2 cellular contexts compared by ENCODE assay signal in the genomic region with DNA sequence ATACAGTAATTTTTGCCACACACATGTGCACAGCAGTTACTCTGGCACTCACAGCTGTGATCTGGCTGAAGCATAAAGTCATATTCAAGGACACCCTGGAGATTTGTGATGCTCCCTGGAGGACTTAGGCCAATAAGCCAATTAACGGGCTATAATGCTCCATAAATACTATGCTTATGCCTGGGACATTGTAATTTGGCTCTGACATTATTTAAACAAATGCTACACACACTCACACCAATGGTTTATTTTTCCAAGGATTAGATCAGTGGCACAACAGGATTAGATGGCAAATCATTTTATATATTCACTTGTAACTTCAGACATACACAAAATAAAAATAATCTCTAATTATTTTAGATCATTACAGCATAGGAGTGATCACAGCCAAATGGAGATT.
A peak's percentile ranks its signal among the peaks of the same experiment; 100 is the strongest.
TF ChIP-seq lines count a peak whose summit lies in the region.

No MANE protein-coding gene starts in this region.

TF ChIP-seq in SK-N-SH, 30 proteins besides CTCF, POLR2A, EP300 and RAD21 (continued from another document):
- TF ChIP-seq, protein P1, sequence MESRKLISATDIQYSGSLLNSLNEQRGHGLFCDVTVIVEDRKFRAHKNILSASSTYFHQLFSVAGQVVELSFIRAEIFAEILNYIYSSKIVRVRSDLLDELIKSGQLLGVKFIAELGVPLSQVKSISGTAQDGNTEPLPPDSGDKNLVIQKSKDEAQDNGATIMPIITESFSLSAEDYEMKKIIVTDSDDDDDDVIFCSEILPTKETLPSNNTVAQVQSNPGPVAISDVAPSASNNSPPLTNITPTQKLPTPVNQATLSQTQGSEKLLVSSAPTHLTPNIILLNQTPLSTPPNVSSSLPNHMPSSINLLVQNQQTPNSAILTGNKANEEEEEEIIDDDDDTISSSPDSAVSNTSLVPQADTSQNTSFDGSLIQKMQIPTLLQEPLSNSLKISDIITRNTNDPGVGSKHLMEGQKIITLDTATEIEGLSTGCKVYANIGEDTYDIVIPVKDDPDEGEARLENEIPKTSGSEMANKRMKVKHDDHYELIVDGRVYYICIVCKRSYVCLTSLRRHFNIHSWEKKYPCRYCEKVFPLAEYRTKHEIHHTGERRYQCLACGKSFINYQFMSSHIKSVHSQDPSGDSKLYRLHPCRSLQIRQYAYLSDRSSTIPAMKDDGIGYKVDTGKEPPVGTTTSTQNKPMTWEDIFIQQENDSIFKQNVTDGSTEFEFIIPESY (IDR thresholded peaks at IDR 0.05; ENCODE audit: borderline replicate concordance, low read depth), result no peak
- TF ChIP-seq GATA2 (CRISPR knock-in tag; IDR thresholded peaks at IDR 0.05) (no peak), FOXJ3 (CRISPR knock-in tag; IDR thresholded peaks at IDR 0.05) (no peak)

TF ChIP-seq in HEK293, 187 proteins besides CTCF, POLR2A, EP300 and RAD21 (continued from another document and continues in another):
- TF ChIP-seq, protein P2, sequence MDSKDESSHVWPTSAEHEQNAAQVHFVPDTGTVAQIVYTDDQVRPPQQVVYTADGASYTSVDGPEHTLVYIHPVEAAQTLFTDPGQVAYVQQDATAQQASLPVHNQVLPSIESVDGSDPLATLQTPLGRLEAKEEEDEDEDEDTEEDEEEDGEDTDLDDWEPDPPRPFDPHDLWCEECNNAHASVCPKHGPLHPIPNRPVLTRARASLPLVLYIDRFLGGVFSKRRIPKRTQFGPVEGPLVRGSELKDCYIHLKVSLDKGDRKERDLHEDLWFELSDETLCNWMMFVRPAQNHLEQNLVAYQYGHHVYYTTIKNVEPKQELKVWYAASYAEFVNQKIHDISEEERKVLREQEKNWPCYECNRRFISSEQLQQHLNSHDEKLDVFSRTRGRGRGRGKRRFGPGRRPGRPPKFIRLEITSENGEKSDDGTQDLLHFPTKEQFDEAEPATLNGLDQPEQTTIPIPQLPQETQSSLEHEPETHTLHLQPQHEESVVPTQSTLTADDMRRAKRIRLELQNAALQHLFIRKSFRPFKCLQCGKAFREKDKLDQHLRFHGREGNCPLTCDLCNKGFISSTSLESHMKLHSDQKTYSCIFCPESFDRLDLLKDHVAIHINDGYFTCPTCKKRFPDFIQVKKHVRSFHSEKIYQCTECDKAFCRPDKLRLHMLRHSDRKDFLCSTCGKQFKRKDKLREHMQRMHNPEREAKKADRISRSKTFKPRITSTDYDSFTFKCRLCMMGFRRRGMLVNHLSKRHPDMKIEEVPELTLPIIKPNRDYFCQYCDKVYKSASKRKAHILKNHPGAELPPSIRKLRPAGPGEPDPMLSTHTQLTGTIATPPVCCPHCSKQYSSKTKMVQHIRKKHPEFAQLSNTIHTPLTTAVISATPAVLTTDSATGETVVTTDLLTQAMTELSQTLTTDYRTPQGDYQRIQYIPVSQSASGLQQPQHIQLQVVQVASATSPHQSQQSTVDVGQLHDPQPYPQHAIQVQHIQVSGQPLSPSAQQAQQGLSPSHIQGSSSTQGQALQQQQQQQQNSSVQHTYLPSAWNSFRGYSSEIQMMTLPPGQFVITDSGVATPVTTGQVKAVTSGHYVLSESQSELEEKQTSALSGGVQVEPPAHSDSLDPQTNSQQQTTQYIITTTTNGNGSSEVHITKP (tag by site-specific recombination; IDR thresholded peaks at IDR 0.05), result no peak
- no peak for TF ChIP-seq ZNF785 (tag by site-specific recombination; IDR thresholded peaks at IDR 0.05)
- TF ChIP-seq ZNF521 (tag by site-specific recombination; IDR thresholded peaks at IDR 0.05), result no peak
- TF ChIP-seq MZF1 (tag by site-specific recombination; IDR thresholded peaks at IDR 0.05; ENCODE audit: borderline replicate concordance), result 0 out of 2 replicates have a peak, but pooled peaks have one; percentile 18
- TF ChIP-seq ZBTB7A (tag by site-specific recombination; IDR thresholded peaks at IDR 0.05; ENCODE audit: low read depth), result no peak
- TF ChIP-seq, protein P3, sequence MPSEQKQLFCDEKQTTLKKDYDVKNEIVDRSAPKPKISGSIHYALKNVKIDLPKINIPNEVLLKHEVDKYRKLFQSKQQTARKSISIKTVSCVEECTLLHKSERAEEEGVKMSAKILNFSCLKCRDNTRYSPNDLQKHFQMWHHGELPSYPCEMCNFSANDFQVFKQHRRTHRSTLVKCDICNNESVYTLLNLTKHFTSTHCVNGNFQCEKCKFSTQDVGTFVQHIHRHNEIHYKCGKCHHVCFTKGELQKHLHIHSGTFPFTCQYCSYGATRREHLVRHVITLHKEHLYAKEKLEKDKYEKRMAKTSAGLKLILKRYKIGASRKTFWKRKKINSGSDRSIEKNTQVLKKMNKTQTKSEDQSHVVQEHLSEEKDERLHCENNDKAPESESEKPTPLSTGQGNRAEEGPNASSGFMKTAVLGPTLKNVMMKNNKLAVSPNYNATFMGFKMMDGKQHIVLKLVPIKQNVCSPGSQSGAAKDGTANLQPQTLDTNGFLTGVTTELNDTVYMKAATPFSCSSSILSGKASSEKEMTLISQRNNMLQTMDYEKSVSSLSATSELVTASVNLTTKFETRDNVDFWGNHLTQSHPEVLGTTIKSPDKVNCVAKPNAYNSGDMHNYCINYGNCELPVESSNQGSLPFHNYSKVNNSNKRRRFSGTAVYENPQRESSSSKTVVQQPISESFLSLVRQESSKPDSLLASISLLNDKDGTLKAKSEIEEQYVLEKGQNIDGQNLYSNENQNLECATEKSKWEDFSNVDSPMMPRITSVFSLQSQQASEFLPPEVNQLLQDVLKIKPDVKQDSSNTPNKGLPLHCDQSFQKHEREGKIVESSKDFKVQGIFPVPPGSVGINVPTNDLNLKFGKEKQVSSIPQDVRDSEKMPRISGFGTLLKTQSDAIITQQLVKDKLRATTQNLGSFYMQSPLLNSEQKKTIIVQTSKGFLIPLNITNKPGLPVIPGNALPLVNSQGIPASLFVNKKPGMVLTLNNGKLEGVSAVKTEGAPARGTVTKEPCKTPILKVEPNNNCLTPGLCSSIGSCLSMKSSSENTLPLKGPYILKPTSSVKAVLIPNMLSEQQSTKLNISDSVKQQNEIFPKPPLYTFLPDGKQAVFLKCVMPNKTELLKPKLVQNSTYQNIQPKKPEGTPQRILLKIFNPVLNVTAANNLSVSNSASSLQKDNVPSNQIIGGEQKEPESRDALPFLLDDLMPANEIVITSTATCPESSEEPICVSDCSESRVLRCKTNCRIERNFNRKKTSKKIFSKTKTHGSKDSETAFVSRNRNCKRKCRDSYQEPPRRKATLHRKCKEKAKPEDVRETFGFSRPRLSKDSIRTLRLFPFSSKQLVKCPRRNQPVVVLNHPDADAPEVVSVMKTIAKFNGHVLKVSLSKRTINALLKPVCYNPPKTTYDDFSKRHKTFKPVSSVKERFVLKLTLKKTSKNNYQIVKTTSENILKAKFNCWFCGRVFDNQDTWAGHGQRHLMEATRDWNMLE (tag by site-specific recombination; conservative IDR thresholded peaks at IDR 0.05; ENCODE audit: low read depth), result no peak
- no peak for TF ChIP-seq BCL11A (tag by site-specific recombination; IDR thresholded peaks at IDR 0.05; ENCODE audit: low read depth)
- no peak for TF ChIP-seq ZNF311 (tag by site-specific recombination; IDR thresholded peaks at IDR 0.05; ENCODE audit: borderline replicate concordance)
- 0 out of 2 replicates have a peak, but pooled peaks have one; percentile 34 for TF ChIP-seq TRIM28 (IDR thresholded peaks at IDR 0.05; ENCODE audit: borderline replicate concordance, low read length)
- TF ChIP-seq, protein P4, sequence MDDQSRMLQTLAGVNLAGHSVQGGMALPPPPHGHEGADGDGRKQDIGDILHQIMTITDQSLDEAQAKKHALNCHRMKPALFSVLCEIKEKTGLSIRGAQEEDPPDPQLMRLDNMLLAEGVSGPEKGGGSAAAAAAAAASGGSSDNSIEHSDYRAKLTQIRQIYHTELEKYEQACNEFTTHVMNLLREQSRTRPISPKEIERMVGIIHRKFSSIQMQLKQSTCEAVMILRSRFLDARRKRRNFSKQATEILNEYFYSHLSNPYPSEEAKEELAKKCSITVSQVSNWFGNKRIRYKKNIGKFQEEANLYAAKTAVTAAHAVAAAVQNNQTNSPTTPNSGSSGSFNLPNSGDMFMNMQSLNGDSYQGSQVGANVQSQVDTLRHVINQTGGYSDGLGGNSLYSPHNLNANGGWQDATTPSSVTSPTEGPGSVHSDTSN (CRISPR knock-in tag; IDR thresholded peaks at IDR 0.05), result no peak
- TF ChIP-seq, protein P5, sequence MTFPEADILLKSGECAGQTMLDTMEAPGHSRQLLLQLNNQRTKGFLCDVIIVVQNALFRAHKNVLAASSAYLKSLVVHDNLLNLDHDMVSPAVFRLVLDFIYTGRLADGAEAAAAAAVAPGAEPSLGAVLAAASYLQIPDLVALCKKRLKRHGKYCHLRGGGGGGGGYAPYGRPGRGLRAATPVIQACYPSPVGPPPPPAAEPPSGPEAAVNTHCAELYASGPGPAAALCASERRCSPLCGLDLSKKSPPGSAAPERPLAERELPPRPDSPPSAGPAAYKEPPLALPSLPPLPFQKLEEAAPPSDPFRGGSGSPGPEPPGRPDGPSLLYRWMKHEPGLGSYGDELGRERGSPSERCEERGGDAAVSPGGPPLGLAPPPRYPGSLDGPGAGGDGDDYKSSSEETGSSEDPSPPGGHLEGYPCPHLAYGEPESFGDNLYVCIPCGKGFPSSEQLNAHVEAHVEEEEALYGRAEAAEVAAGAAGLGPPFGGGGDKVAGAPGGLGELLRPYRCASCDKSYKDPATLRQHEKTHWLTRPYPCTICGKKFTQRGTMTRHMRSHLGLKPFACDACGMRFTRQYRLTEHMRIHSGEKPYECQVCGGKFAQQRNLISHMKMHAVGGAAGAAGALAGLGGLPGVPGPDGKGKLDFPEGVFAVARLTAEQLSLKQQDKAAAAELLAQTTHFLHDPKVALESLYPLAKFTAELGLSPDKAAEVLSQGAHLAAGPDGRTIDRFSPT (tag by site-specific recombination; IDR thresholded peaks at IDR 0.05), result no peak
- TF ChIP-seq SP2 (tag by site-specific recombination; IDR thresholded peaks at IDR 0.05), result no peak
- TF ChIP-seq ZNF571 (tag by site-specific recombination; IDR thresholded peaks at IDR 0.05), result no peak
- TF ChIP-seq ZNF629 (tag by site-specific recombination; IDR thresholded peaks at IDR 0.05), result peak; percentile 73
- no peak for TF ChIP-seq ZNF501 (tag by site-specific recombination; IDR thresholded peaks at IDR 0.05)
- no peak for TF ChIP-seq ZNF777 (tag by site-specific recombination; IDR thresholded peaks at IDR 0.05; ENCODE audit: borderline replicate concordance)
- no peak for TF ChIP-seq ZNF19 (tag by site-specific recombination; IDR thresholded peaks at IDR 0.05; ENCODE audit: low read depth)
- peak; percentile 91 for TF ChIP-seq ZIC2 (tag by site-specific recombination; IDR thresholded peaks at IDR 0.05)
- TF ChIP-seq, protein P6, sequence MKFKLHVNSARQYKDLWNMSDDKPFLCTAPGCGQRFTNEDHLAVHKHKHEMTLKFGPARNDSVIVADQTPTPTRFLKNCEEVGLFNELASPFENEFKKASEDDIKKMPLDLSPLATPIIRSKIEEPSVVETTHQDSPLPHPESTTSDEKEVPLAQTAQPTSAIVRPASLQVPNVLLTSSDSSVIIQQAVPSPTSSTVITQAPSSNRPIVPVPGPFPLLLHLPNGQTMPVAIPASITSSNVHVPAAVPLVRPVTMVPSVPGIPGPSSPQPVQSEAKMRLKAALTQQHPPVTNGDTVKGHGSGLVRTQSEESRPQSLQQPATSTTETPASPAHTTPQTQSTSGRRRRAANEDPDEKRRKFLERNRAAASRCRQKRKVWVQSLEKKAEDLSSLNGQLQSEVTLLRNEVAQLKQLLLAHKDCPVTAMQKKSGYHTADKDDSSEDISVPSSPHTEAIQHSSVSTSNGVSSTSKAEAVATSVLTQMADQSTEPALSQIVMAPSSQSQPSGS (tag by site-specific recombination; IDR thresholded peaks at IDR 0.05; ENCODE audit: low read depth), result no peak
- no peak for TF ChIP-seq ZNF433 (tag by site-specific recombination; IDR thresholded peaks at IDR 0.05; ENCODE audit: low read depth)
- TF ChIP-seq ZNF530 (tag by site-specific recombination; IDR thresholded peaks at IDR 0.05; ENCODE audit: low read depth), result no peak
- no peak for TF ChIP-seq SCRT2 (tag by site-specific recombination; IDR thresholded peaks at IDR 0.05)
- TF ChIP-seq ZNF558 (tag by site-specific recombination; IDR thresholded peaks at IDR 0.05), result no peak
- TF ChIP-seq ZNF624 (tag by site-specific recombination; IDR thresholded peaks at IDR 0.05), result no peak
- TF ChIP-seq, protein P7, sequence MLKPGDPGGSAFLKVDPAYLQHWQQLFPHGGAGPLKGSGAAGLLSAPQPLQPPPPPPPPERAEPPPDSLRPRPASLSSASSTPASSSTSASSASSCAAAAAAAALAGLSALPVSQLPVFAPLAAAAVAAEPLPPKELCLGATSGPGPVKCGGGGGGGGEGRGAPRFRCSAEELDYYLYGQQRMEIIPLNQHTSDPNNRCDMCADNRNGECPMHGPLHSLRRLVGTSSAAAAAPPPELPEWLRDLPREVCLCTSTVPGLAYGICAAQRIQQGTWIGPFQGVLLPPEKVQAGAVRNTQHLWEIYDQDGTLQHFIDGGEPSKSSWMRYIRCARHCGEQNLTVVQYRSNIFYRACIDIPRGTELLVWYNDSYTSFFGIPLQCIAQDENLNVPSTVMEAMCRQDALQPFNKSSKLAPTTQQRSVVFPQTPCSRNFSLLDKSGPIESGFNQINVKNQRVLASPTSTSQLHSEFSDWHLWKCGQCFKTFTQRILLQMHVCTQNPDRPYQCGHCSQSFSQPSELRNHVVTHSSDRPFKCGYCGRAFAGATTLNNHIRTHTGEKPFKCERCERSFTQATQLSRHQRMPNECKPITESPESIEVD (tag by site-specific recombination; IDR thresholded peaks at IDR 0.05), result peak; percentile 74
- TF ChIP-seq KLF8 (tag by site-specific recombination; IDR thresholded peaks at IDR 0.05), result peak; percentile 75
- no peak for TF ChIP-seq ZNF514 (tag by site-specific recombination; IDR thresholded peaks at IDR 0.05)
- no peak for TF ChIP-seq ZBTB21 (tag by site-specific recombination; IDR thresholded peaks at IDR 0.05)
- peak; percentile 60 for TF ChIP-seq ZXDB (tag by site-specific recombination; IDR thresholded peaks at IDR 0.05)
- 0 out of 2 replicates have a peak, but pooled peaks have one; percentile 24 for TF ChIP-seq ZBTB48 (tag by site-specific recombination; IDR thresholded peaks at IDR 0.05)
- TF ChIP-seq ZNF354C (tag by site-specific recombination; IDR thresholded peaks at IDR 0.05; ENCODE audit: borderline replicate concordance, low read depth), result no peak
- no peak for TF ChIP-seq SETDB1 (IDR thresholded peaks at IDR 0.05; ENCODE audit: insufficient read length, low read length)
- 0 out of 2 replicates have a peak, but pooled peaks have one; percentile 35 for TF ChIP-seq TCF7L2 (IDR thresholded peaks at IDR 0.05; ENCODE audit: borderline replicate concordance, low read depth, low read length)
- TF ChIP-seq, protein P8, sequence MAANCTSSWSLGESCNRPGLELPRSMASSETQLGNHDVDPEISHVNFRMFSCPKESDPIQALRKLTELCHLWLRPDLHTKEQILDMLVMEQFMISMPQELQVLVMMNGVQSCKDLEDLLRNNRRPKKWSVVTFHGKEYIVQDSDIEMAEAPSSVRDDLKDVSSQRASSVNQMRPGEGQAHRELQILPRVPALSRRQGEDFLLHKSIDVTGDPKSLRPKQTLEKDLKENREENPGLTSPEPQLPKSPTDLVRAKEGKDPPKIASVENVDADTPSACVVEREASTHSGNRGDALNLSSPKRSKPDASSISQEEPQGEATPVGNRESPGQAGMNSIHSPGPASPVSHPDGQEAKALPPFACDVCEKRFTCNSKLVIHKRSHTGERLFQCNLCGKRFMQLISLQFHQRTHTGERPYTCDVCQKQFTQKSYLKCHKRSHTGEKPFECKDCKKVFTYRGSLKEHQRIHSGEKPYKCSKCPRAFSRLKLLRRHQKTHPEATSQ (tag by site-specific recombination; IDR thresholded peaks at IDR 0.05), result no peak
- TF ChIP-seq ZFP69B (tag by site-specific recombination; IDR thresholded peaks at IDR 0.05), result no peak
- TF ChIP-seq OVOL3 (tag by site-specific recombination; IDR thresholded peaks at IDR 0.05), result peak; percentile 81
- peak; percentile 38; the same call in 1 of the 2 replicates for TF ChIP-seq KLF7 (tag by site-specific recombination; IDR thresholded peaks at IDR 0.05; ENCODE audit: borderline replicate concordance)
- 0 out of 2 replicates have a peak, but pooled peaks have one; percentile 23 for TF ChIP-seq SP7 (tag by site-specific recombination; IDR thresholded peaks at IDR 0.05)
- TF ChIP-seq ZNF211 (tag by site-specific recombination; IDR thresholded peaks at IDR 0.05; ENCODE audit: low read depth), result no peak
- TF ChIP-seq ZNF366 (tag by site-specific recombination; conservative IDR thresholded peaks at IDR 0.05), result peak; percentile 67
